Comparison of ENCODE assay signal across 11 cellular contexts in genomic region chr1:205172729-205173366, GRCh38. TPM values are rescaled to one million over a fixed set of nuclear protein-coding genes. Genes with fewer than 3 reads are reported as not detected.
A peak's percentile ranks its signal among the peaks of the same experiment; 100 is the strongest.
DNase-seq lines count a peak whose midpoint lies in the region; ATAC-seq and TF ChIP-seq lines count a peak whose summit lies in the region.
"Had no signal": no experiment of that assay in that cellular context is flagged by ENCODE, and none has a peak within 500 bp of the region (broad histone marks: within the 10 kb centered on the region; RNA-seq: fewer than 3 reads in every experiment).

No MANE protein-coding gene starts in this region.

- POLR2A ChIA-PET in Panc1 (lab: Charles Lee): interaction anchor here (0.7 kb wide), 1 partner anchor 55 kb away, joined by 11 read pairs; the partner anchor contains the start of gene TMCC2

- in situ Hi-C loops in Panc1 (cut with HindIII; ENCODE audit: low pct_unique_long_range_greater_than_20kb, low sequenced_read_pairs): no loop called here

- intact Hi-C loops in Panc1 (cut with micrococcal nuclease; ENCODE audit: unreplicated experiment): no loop called here
- intact Hi-C loops in psoas muscle (cut with DNase I): no loop called here
- intact Hi-C loops in left ventricle myocardium superior (cut with micrococcal nuclease): no loop called here

- H3K36me3 ChIP-seq in Panc1 (ENCODE audit: control insufficient read depth, insufficient read depth, low read length) (no peaks in the 10 kb centered on the region), psoas muscle (ENCODE audit: insufficient read depth in 1 of 2, low read depth in 1 of 2) (peaks cover 6 to 18% of the 10 kb centered on the region in 2 donors)

- H3K9me3 Mint-ChIP-seq in chondrocyte (ENCODE audit: low read depth): no peaks in the 10 kb centered on the region

- BruUV-seq in Panc1 (replicated peaks; lab: Mats Ljungman, UMichigan): no TSS peak

- peaks cover 27% of the 10 kb centered on the region for H3K4me1 Mint-ChIP-seq in chondrocyte (ENCODE audit: low read depth)

- CTCF ChIA-PET in Panc1 (lab: Charles Lee): interaction anchor here (0.6 to 0.7 kb wide), 3 partner anchors 11 to 288 kb away, joined by 3 to 5 read pairs (median 4); no protein-coding TSS in a partner anchor

- H3K27me3 ChIP-seq in Panc1 (ENCODE audit: control insufficient read depth, insufficient read depth, low read length): no peaks in the 10 kb centered on the region
- H3K27me3 ChIP-seq in psoas muscle (ENCODE audit: insufficient read depth in 3 of 3, low read length in 2 of 3): no peaks in the 10 kb centered on the region

- 82 to 97% (median 84%) methylated on average over 4 of the region's 4 CpGs for WGBS in psoas muscle, 3 donors

- TF ChIP-seq CTCF in Panc1 (IDR thresholded peaks at IDR 0.05): no peak
- TF ChIP-seq CTCF in chondrocyte (IDR thresholded peaks at IDR 0.05): no peak
- TF ChIP-seq CTCF in psoas muscle (IDR thresholded peaks at IDR 0.05): no peak

- peak overlapping the region; percentile 88 for H3K27ac Mint-ChIP-seq in chondrocyte (ENCODE audit: unreplicated experiment)

- H3K36me3 Mint-ChIP-seq in chondrocyte (ENCODE audit: low read depth): peaks cover 12% of the 10 kb centered on the region

- no peaks in the 10 kb centered on the region for H3K27me3 Mint-ChIP-seq in chondrocyte (ENCODE audit: low read depth)

- ATAC-seq in Panc1 (peak; percentile 47; the same call in 1 of the 2 replicates), psoas muscle (peak; percentile 77 to 84 (median 81)), left ventricle myocardium superior (no peak)

- H3K9me3 ChIP-seq in Panc1 (ENCODE audit: control insufficient read depth, insufficient read depth, low read depth, low read length): no peaks in the 10 kb centered on the region
- no peaks in the 10 kb centered on the region for H3K9me3 ChIP-seq in psoas muscle
- H3K9me3 ChIP-seq: HAP-1 had no signal

- H3K4me1 ChIP-seq in Panc1 (ENCODE audit: control insufficient read depth, insufficient read depth, low read length) (peaks cover 10% of the 10 kb centered on the region), psoas muscle (peaks cover 69% of the 10 kb centered on the region)

- DNase-seq in GM03348 (ENCODE audit: low spot score) (peak; percentile 88), Panc1 (ENCODE audit: low read depth, low spot score) (peak; percentile 64), chondrocyte (ENCODE audit: low spot score) (no peak), psoas muscle (no peak), NCI-H187 treated with DMSO at 0.1 percent for 48 hours (lab: John Stamatoyannopoulos, UW) (no peak), iPS-NIHi11 (ENCODE audit: low spot score) (no peak), C1 segment of cervical spinal cord (lab: John Stamatoyannopoulos, UW) (no peak), left ventricle myocardium superior (no peak)
- DNase-seq: KBM-7; stimulated activated CD4-positive, alpha-beta T cell treated with anti-CD3 and anti-CD28 coated beads, Interleukin-4, amount 100 ng/mL, for 4 hours had no signal

- H3K27ac ChIP-seq in Panc1 (ENCODE audit: low read length) (no peak overlapping the region), psoas muscle (peak overlapping the region; percentile 87)

- no peak overlapping the region for H3K4me3 Mint-ChIP-seq in chondrocyte (ENCODE audit: unreplicated experiment)

- H3K4me3 ChIP-seq in Panc1 (ENCODE audit: low read depth in 2 of 2, low read length in 2 of 2): no peak overlapping the region
- H3K4me3 ChIP-seq in psoas muscle: no peak overlapping the region
- H3K4me3 ChIP-seq: HAP-1 had no signal

RNA-seq across cellular contexts. Expression of gene DSTYK, which starts 38.7 kb away (rescaled TPM):
- total RNA-seq in Panc1 (2021; ENCODE audit: unreplicated experiment): 11.3 TPM
- 6.3 TPM for polyA plus RNA-seq in Panc1 (2012; ENCODE audit: insufficient read length)
- 12.5 to 12.7 TPM (median 12.6 TPM) in 3 replicates for total RNA-seq in chondrocyte
- total RNA-seq in psoas muscle: 10 to 100 TPM in 3 of 4 donors, 1 to 10 TPM in 1; 10.0 to 22.6 (median 13.9) TPM
- polyA plus RNA-seq in psoas muscle: 10 to 100 TPM in 1 of 3 donors, 1 to 10 TPM in 2; 2.3 to 19.3 (median 5.2) TPM
- 6.1 TPM for total RNA-seq in left ventricle myocardium superior

RNA-seq across cellular contexts. Expression of gene RBBP5, which starts 51.1 kb away (rescaled TPM):
- total RNA-seq in Panc1 (2021; ENCODE audit: unreplicated experiment): 22.2 TPM
- 10.1 TPM for polyA plus RNA-seq in Panc1 (2012; ENCODE audit: insufficient read length)
- total RNA-seq in chondrocyte: 12.4 to 14.4 TPM (median 13.6 TPM) in 3 replicates
- 10 to 100 TPM; 10.7 to 15.2 (median 13.3) TPM for total RNA-seq in psoas muscle
- 10 to 100 TPM in 1 of 3 donors, 1 to 10 TPM in 2; 6.8 to 28.9 (median 8.3) TPM for polyA plus RNA-seq in psoas muscle
- 10.9 TPM for total RNA-seq in left ventricle myocardium superior

RNA-seq across cellular contexts. Expression of gene TMCC2, which starts 54.9 kb away (rescaled TPM):
- 3.1 TPM for total RNA-seq in Panc1 (2021; ENCODE audit: unreplicated experiment)
- 4.6 TPM for polyA plus RNA-seq in Panc1 (2012; ENCODE audit: insufficient read length)
- total RNA-seq in chondrocyte: 4.8 to 5.7 TPM (median 5.5 TPM) in 3 replicates
- total RNA-seq in psoas muscle: 10 to 100 TPM in 1 of 4 donors, 1 to 10 TPM in 3; 3.4 to 21.4 (median 6.9) TPM
- 10 to 100 TPM in 1 of 3 donors, 1 to 10 TPM in 1, under 1 TPM in 1; 0.66 to 17.5 (median 4.3) TPM for polyA plus RNA-seq in psoas muscle
- 1.3 TPM for total RNA-seq in left ventricle myocardium superior

Comparison
In these comparisons a context has a peak if more than half of its experiments do, and no peak if none do; other contexts are left out.
1. DNase-seq: peak in GM03348 (single experiment) and Panc1 (single experiment); none in chondrocyte (single experiment), psoas muscle (0 of 2), NCI-H187 treated with DMSO at 0.1 percent for 48 hours (single experiment), iPS-NIHi11 (single experiment), C1 segment of cervical spinal cord (0 of 14) and left ventricle myocardium superior (single experiment).